Comparison of ENCODE assay signal across 18 cellular contexts in the genomic region with DNA sequence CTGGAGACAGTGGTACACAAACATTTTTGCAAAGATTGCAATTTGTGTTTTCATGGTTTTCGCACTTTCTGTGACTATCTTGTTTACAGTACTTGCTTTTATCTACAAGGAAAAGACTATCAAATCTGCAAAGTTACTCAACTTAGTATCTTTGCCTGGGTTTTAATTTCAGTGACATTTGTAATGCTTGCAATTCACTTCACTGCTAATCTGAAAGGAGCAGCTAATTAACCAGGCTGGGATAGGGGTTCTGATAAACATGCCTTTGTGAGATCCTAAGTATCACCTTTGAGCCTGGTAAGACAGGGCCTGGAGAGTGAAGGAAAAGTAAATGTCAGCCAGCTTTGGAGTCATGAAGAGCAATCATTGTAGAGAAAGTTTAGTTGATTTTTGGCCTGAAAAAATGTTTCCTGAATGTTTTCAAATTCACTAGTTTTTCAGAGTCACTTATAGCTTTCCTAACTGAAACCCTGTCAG.
DNase-seq lines count a peak whose midpoint lies in the region; TF ChIP-seq lines count a peak whose summit lies in the region.
"Had no signal": no experiment of that assay in that cellular context is flagged by ENCODE, and none has a peak within 500 bp of the region (broad histone marks: within the 10 kb centered on the region; RNA-seq: fewer than 3 reads in every experiment).

No MANE protein-coding gene starts in this region.

- H3K4me3 ChIP-seq in HUES6 (ENCODE audit: low read depth, low read length): no peak overlapping the region
- H3K4me3 ChIP-seq in iPS-20b (ENCODE audit: low read length): no peak overlapping the region
- no peak overlapping the region for H3K4me3 ChIP-seq in smooth muscle cell

- H3K4me2 ChIP-seq in smooth muscle cell: no peak overlapping the region

- no peaks in the 10 kb centered on the region for H3K27me3 Mint-ChIP-seq in mesothelial cell of epicardium (ENCODE audit: low read depth)
- H3K27me3 Mint-ChIP-seq in activated T-cell treated with anti-CD3 and anti-CD28 coated beads, Interleukin-2, amount 50 U/mL, for 24 hours: no peaks in the 10 kb centered on the region
- H3K27me3 Mint-ChIP-seq: CD4-positive, CD25-positive, alpha-beta regulatory T cell; CD8-positive, alpha-beta memory T cell; IgD-negative memory B cell had no signal

- DNase-seq in mesothelial cell of epicardium (ENCODE audit: low spot score in 2 of 2, unreplicated experiment in 2 of 2) (no peak), smooth muscle cell (lab: John Stamatoyannopoulos, UW; ENCODE audit: unreplicated experiment) (no peak), NCI-H1436 treated with DMSO at 0.1 percent for 48 hours (lab: John Stamatoyannopoulos, UW) (no peak), ecto neural progenitor cell (ENCODE audit: low spot score) (no peak)
- DNase-seq in stimulated activated CD4-positive, alpha-beta T cell treated with anti-CD3 and anti-CD28 coated beads, Interleukin-2, amount 100 ng/mL, for 48 hours: no peak
- DNase-seq in activated T-cell treated with anti-CD3 and anti-CD28 coated beads, Interleukin-2, amount 50 U/mL, for 24 hours: no peak
- DNase-seq: ACHN; BE2C; C1 segment of cervical spinal cord; CD4-positive, CD25-positive, alpha-beta regulatory T cell; CD8-positive, alpha-beta memory T cell; COR-L47; HCEC 1CT; KBM-7 had no signal

- TF ChIP-seq CTCF in mesothelial cell of epicardium (IDR thresholded peaks at IDR 0.05; ENCODE audit: unreplicated experiment) (no peak), smooth muscle cell (IDR thresholded peaks at IDR 0.05; ENCODE audit: borderline replicate concordance, insufficient read depth, poor library complexity, severe bottlenecking) (no peak)

- WGBS in smooth muscle cell (ENCODE audit: low lambda C conversion rate): 36% methylated on average over 1 of the region's 1 CpG

- no peaks in the 10 kb centered on the region for H3K27me3 ChIP-seq in HUES6 (ENCODE audit: control insufficient read depth, insufficient read depth, low read length)
- no peaks in the 10 kb centered on the region for H3K27me3 ChIP-seq in iPS-20b (ENCODE audit: insufficient read depth, low read length)
- H3K27me3 ChIP-seq in smooth muscle cell (ENCODE audit: low read depth): no peaks in the 10 kb centered on the region
- H3K27me3 ChIP-seq: BE2C had no signal

- H3K4me1 ChIP-seq in HUES6 (ENCODE audit: control insufficient read depth, insufficient read depth, low read length): peaks cover 19% of the 10 kb centered on the region
- peaks cover 13% of the 10 kb centered on the region for H3K4me1 ChIP-seq in iPS-20b (ENCODE audit: insufficient read depth, low read length)
- peaks cover 7% of the 10 kb centered on the region for H3K4me1 ChIP-seq in smooth muscle cell (ENCODE audit: low read depth)
- H3K4me1 ChIP-seq: BE2C had no signal

- H3K9ac ChIP-seq in HUES6 (ENCODE audit: low read length) (no peak overlapping the region), iPS-20b (ENCODE audit: low read depth, low read length) (peak overlapping the region; percentile 14; the same call in 1 of the 2 replicates), smooth muscle cell (ENCODE audit: low read depth) (no peak overlapping the region)

- H3K9me3 ChIP-seq in HUES6 (ENCODE audit: control insufficient read depth, insufficient read depth, low read depth, low read length): no peaks in the 10 kb centered on the region
- H3K9me3 ChIP-seq in iPS-20b (ENCODE audit: insufficient read depth, low read depth, low read length): no peaks in the 10 kb centered on the region
- H3K9me3 ChIP-seq in smooth muscle cell (replicated peaks; ENCODE audit: low read depth): no peaks in the 10 kb centered on the region
- H3K9me3 ChIP-seq: BE2C had no signal

- H3K79me2 ChIP-seq in smooth muscle cell (ENCODE audit: low read depth): no peaks in the 10 kb centered on the region

- no peaks in the 10 kb centered on the region for H4K20me1 ChIP-seq in smooth muscle cell (ENCODE audit: low read depth)

- peaks cover 38% of the 10 kb centered on the region for H3K4me1 Mint-ChIP-seq in mesothelial cell of epicardium
- no peaks in the 10 kb centered on the region for H3K4me1 Mint-ChIP-seq in activated T-cell treated with anti-CD3 and anti-CD28 coated beads, Interleukin-2, amount 50 U/mL, for 24 hours (ENCODE audit: low read depth)
- H3K4me1 Mint-ChIP-seq: CD4-positive, CD25-positive, alpha-beta regulatory T cell; CD8-positive, alpha-beta memory T cell; IgD-negative memory B cell had no signal

- H3K36me3 Mint-ChIP-seq in mesothelial cell of epicardium: no peaks in the 10 kb centered on the region
- H3K36me3 Mint-ChIP-seq in activated T-cell treated with anti-CD3 and anti-CD28 coated beads, Interleukin-2, amount 50 U/mL, for 24 hours (ENCODE audit: low read depth): no peaks in the 10 kb centered on the region
- H3K36me3 Mint-ChIP-seq: CD4-positive, CD25-positive, alpha-beta regulatory T cell; CD8-positive, alpha-beta memory T cell; IgD-negative memory B cell had no signal

- H3K36me3 ChIP-seq in HUES6 (ENCODE audit: control insufficient read depth, insufficient read depth, low read length) (no peaks in the 10 kb centered on the region), iPS-20b (ENCODE audit: insufficient read depth, low read depth, low read length) (no peaks in the 10 kb centered on the region), smooth muscle cell (ENCODE audit: low read depth) (no peaks in the 10 kb centered on the region)
- H3K36me3 ChIP-seq: BE2C had no signal

- 0 out of 2 replicates have a peak overlapping the region, but pooled peaks have one; percentile 9 for H3K27ac ChIP-seq in HUES6 (ENCODE audit: low read depth, low read length)
- no peak overlapping the region for H3K27ac ChIP-seq in iPS-20b (ENCODE audit: low read length)
- no peak overlapping the region for H3K27ac ChIP-seq in smooth muscle cell (ENCODE audit: low read depth)
- H3K27ac ChIP-seq: HL-60 had no signal

- H2AFZ ChIP-seq in smooth muscle cell (ENCODE audit: low read depth): peak overlapping the region; percentile 26

- no peaks in the 10 kb centered on the region for H3K9me3 Mint-ChIP-seq in mesothelial cell of epicardium
- peaks cover 28% of the 10 kb centered on the region for H3K9me3 Mint-ChIP-seq in activated T-cell treated with anti-CD3 and anti-CD28 coated beads, Interleukin-2, amount 50 U/mL, for 24 hours

- H3F3A ChIP-seq in smooth muscle cell (ENCODE audit: low read depth): no peaks in the 10 kb centered on the region

- peak overlapping the region; percentile 15 for H3K27ac Mint-ChIP-seq in mesothelial cell of epicardium
- H3K27ac Mint-ChIP-seq in activated T-cell treated with anti-CD3 and anti-CD28 coated beads, Interleukin-2, amount 50 U/mL, for 24 hours: no peak overlapping the region
- H3K27ac Mint-ChIP-seq: CD4-positive, CD25-positive, alpha-beta regulatory T cell; CD8-positive, alpha-beta memory T cell; IgD-negative memory B cell had no signal

- H3K4me3 Mint-ChIP-seq in mesothelial cell of epicardium: no peak overlapping the region
- H3K4me3 Mint-ChIP-seq in activated T-cell treated with anti-CD3 and anti-CD28 coated beads, Interleukin-2, amount 50 U/mL, for 24 hours: no peak overlapping the region
- H3K4me3 Mint-ChIP-seq: CD4-positive, CD25-positive, alpha-beta regulatory T cell; CD8-positive, alpha-beta memory T cell; IgD-negative memory B cell had no signal
